ENCODE assay signal across 14 cellular contexts in genomic region chr11:109123811-109124787, GRCh38.
A peak's percentile ranks its signal among the peaks of the same experiment; 100 is the strongest.
DNase-seq lines count a peak whose midpoint lies in the region; ATAC-seq and TF ChIP-seq lines count a peak whose summit lies in the region.
"Had no signal": no experiment of that assay in that cellular context is flagged by ENCODE, and none has a peak within 500 bp of the region (broad histone marks: within the 10 kb centered on the region; RNA-seq: fewer than 3 reads in every experiment).

No MANE protein-coding gene starts in this region.

- no peaks in the 10 kb centered on the region for H3K27me3 ChIP-seq in neural progenitor cell

- H2AFZ ChIP-seq in neural progenitor cell (replicated peaks): peak overlapping the region; percentile 53

- H3K4me3 ChIP-seq in fibroblast of mammary gland (ENCODE audit: control insufficient read depth, low read depth, low read length) (no peak overlapping the region), neural progenitor cell (no peak overlapping the region)

- no peak overlapping the region for H3K9ac ChIP-seq in neural progenitor cell

- peaks cover 2% of the 10 kb centered on the region for H3K27me3 Mint-ChIP-seq in neural progenitor cell (ENCODE audit: insufficient read depth, low read depth)
- no peaks in the 10 kb centered on the region for H3K27me3 Mint-ChIP-seq in natural killer cell (ENCODE audit: low read depth in 2 of 2)
- H3K27me3 Mint-ChIP-seq: central memory CD8-positive, alpha-beta T cell; stimulated activated naive CD8-positive, alpha-beta T cell treated with anti-CD3 and anti-CD28 coated beads, Interleukin-15, Interleukin-2, amounts not matched to agents 100 ng/mL and 50 ng/mL, for 24 hours had no signal

- no peak for TF ChIP-seq CTCF in fibroblast of mammary gland (conservative IDR thresholded peaks at IDR 0.05; ENCODE audit: control insufficient read depth, insufficient read depth, low read depth, low read length)
- no peak for TF ChIP-seq CTCF in neural progenitor cell (IDR thresholded peaks at IDR 0.05)
- TF ChIP-seq CTCF in natural killer cell (IDR thresholded peaks at IDR 0.05): no peak

- no peaks in the 10 kb centered on the region for H4K20me1 ChIP-seq in neural progenitor cell (ENCODE audit: low read depth)

- intact Hi-C loops in natural killer cell (cut with micrococcal nuclease): no loop called here
- intact Hi-C loops in left colon (cut with DNase I, micrococcal nuclease): no loop called here

- H3K4me1 Mint-ChIP-seq in neural progenitor cell (peaks cover 32% of the 10 kb centered on the region), natural killer cell (no peaks in the 10 kb centered on the region)
- H3K4me1 Mint-ChIP-seq: central memory CD8-positive, alpha-beta T cell had no signal

- H3K27ac ChIP-seq in neural progenitor cell: no peak overlapping the region

- ATAC-seq in natural killer cell: no peak
- no peak for ATAC-seq in HG02884 (IDR thresholded peaks at IDR 0.05; ENCODE audit: unreplicated experiment)
- ATAC-seq in left colon: no peak

- peak; percentile 22 for DNase-seq in DMS79 (lab: John Stamatoyannopoulos, UW)
- DNase-seq in NCI-H2107 treated with DMSO at 0.1 percent for 48 hours (lab: John Stamatoyannopoulos, UW; ENCODE audit: unreplicated experiment): peak; percentile 76
- DNase-seq in fibroblast of mammary gland (ENCODE audit: low read depth): peak; percentile 8
- no peak for DNase-seq in neural progenitor cell (ENCODE audit: low spot score)
- no peak for DNase-seq in cortex of kidney (lab: John Stamatoyannopoulos, UW)
- no peak for DNase-seq in natural killer cell
- no peak for DNase-seq in left colon
- DNase-seq: activated T-cell treated with anti-CD3 and anti-CD28 coated beads, Interleukin-2, amount 50 U/mL, for 1 hour; glutamatergic neuron; Karpas-422; OCI-M1 had no signal

- H3K27ac Mint-ChIP-seq in neural progenitor cell (peak overlapping the region; percentile 29), natural killer cell (no peak overlapping the region)
- H3K27ac Mint-ChIP-seq: stimulated activated naive CD8-positive, alpha-beta T cell treated with anti-CD3 and anti-CD28 coated beads, Interleukin-15, Interleukin-2, amounts not matched to agents 100 ng/mL and 50 ng/mL, for 24 hours had no signal

- no peak overlapping the region for H3K4me2 ChIP-seq in neural progenitor cell

- H3K36me3 Mint-ChIP-seq in neural progenitor cell: no peaks in the 10 kb centered on the region
- H3K36me3 Mint-ChIP-seq in natural killer cell: no peaks in the 10 kb centered on the region

- no peaks in the 10 kb centered on the region for H3K9me3 ChIP-seq in neural progenitor cell (ENCODE audit: low read depth)

- H3K4me1 ChIP-seq in neural progenitor cell: peaks cover 13% of the 10 kb centered on the region

- no peaks in the 10 kb centered on the region for H3F3A ChIP-seq in neural progenitor cell (ENCODE audit: low read depth)

- H3K9me3 Mint-ChIP-seq in neural progenitor cell (no peaks in the 10 kb centered on the region), natural killer cell (no peaks in the 10 kb centered on the region)
- H3K9me3 Mint-ChIP-seq: central memory CD8-positive, alpha-beta T cell; stimulated activated naive CD8-positive, alpha-beta T cell treated with anti-CD3 and anti-CD28 coated beads, Interleukin-15, Interleukin-2, amounts not matched to agents 100 ng/mL and 50 ng/mL, for 24 hours had no signal

- no peaks in the 10 kb centered on the region for H3K79me2 ChIP-seq in neural progenitor cell (ENCODE audit: low read depth)

- H3K4me3 Mint-ChIP-seq in neural progenitor cell (no peak overlapping the region), natural killer cell (no peak overlapping the region)
- H3K4me3 Mint-ChIP-seq: central memory CD8-positive, alpha-beta T cell; stimulated activated naive CD8-positive, alpha-beta T cell treated with anti-CD3 and anti-CD28 coated beads, Interleukin-15, Interleukin-2, amounts not matched to agents 100 ng/mL and 50 ng/mL, for 24 hours had no signal

- no peaks in the 10 kb centered on the region for H3K36me3 ChIP-seq in neural progenitor cell

Comparison
In these comparisons a context has a peak if more than half of its experiments do, and no peak if none do; other contexts are left out.
1. DNase-seq: peak in DMS79 (single experiment), NCI-H2107 treated with DMSO at 0.1 percent for 48 hours (single experiment) and fibroblast of mammary gland (single experiment); none in neural progenitor cell (single experiment), cortex of kidney (single experiment), natural killer cell (single experiment) and left colon (0 of 2).